8 cellular contexts compared by ENCODE assay signal in genomic region chr1:36248250-36248894, GRCh38. TPM values are rescaled to one million over a fixed set of nuclear protein-coding genes. Genes with fewer than 3 reads are reported as not detected.
DNase-seq lines count a peak whose midpoint lies in the region; ATAC-seq and TF ChIP-seq lines count a peak whose summit lies in the region.

No MANE protein-coding gene starts in this region.

- in situ Hi-C loops in astrocyte of the cerebellum (cut with HindIII; ENCODE audit: low sequenced_read_pairs), result no loop called here

- H3K36me3 ChIP-seq in liver (ENCODE audit: control insufficient read depth in 4 of 4, insufficient read depth in 3 of 4, low read depth in 1 of 4, low read length in 3 of 4), result no peaks in the 10 kb centered on the region

- peak overlapping the region; percentile 58 to 75 for H3K27ac ChIP-seq in liver (ENCODE audit: low read depth in 1 of 2, low read length in 2 of 2)

- no peak overlapping the region for H3K4me3 ChIP-seq in astrocyte of the cerebellum (ENCODE audit: low read depth, low read length)
- no peak overlapping the region for H3K4me3 ChIP-seq in liver (ENCODE audit: low read depth in 1 of 3, low read length in 3 of 3)

- H3K4me1 ChIP-seq in liver (ENCODE audit: control insufficient read depth in 4 of 4, insufficient read depth in 4 of 4, low read length in 3 of 4), result peaks cover 20 to 55% (median 49%) of the 10 kb centered on the region in 4 donors

- peak; percentile 74 for DNase-seq in A172 (ENCODE audit: low spot score)
- DNase-seq in HT1080 (ENCODE audit: low read depth), result peak; percentile 95
- DNase-seq in astrocyte of the cerebellum (ENCODE audit: low read depth), result peak; percentile 50

- TF ChIP-seq CTCF in astrocyte of the cerebellum (IDR thresholded peaks at IDR 0.05; ENCODE audit: low read depth, low read length, missing control alignments) (no peak), liver (IDR thresholded peaks at IDR 0.05; ENCODE audit: low read depth, low read length, missing input control) (no peak)

- no peaks in the 10 kb centered on the region for H3K27me3 ChIP-seq in liver (ENCODE audit: control insufficient read depth in 4 of 4, insufficient read depth in 4 of 4, low read length in 3 of 4)

- no peak overlapping the region for H3K9ac ChIP-seq in liver (ENCODE audit: low read depth in 1 of 2, low read length in 2 of 2)

- peak; percentile 9 to 20 for TF ChIP-seq RAD21 in liver (IDR thresholded peaks at IDR 0.05)

- H3K9me3 ChIP-seq in liver (ENCODE audit: control insufficient read depth in 4 of 4, low read length in 3 of 4), result no peaks in the 10 kb centered on the region

- 18% methylated on average over 4 of the region's 4 CpGs for WGBS in liver

- ATAC-seq in HG03439 (IDR thresholded peaks at IDR 0.05; ENCODE audit: unreplicated experiment) (no peak), GM21526 (IDR thresholded peaks at IDR 0.05; ENCODE audit: low FRiP score, unreplicated experiment) (no peak), HG03520 (IDR thresholded peaks at IDR 0.05; ENCODE audit: unreplicated experiment) (no peak), HG02763 (IDR thresholded peaks at IDR 0.05; ENCODE audit: unreplicated experiment) (no peak)

TF ChIP-seq in liver, 16 proteins besides CTCF, POLR2A, EP300 and RAD21:
- TF ChIP-seq HNF4G (IDR thresholded peaks at IDR 0.05), result no peak
- TF ChIP-seq RXRA (IDR thresholded peaks at IDR 0.05), result peak; percentile 82
- peak; percentile 75 to 85 for TF ChIP-seq HNF4A (conservative IDR thresholded peaks at IDR 0.05)
- TF ChIP-seq JUND (IDR thresholded peaks at IDR 0.05), result peak; percentile 97 to 99
- TF ChIP-seq ATF3 (IDR thresholded peaks at IDR 0.05), result peak; percentile 96
- TF ChIP-seq FOXA2 (IDR thresholded peaks at IDR 0.05), result peak; percentile 49
- TF ChIP-seq MAX (IDR thresholded peaks at IDR 0.05), result peak; percentile 70
- peak; percentile 13 for TF ChIP-seq REST (IDR thresholded peaks at IDR 0.05)
- no peak for TF ChIP-seq EGR1 (IDR thresholded peaks at IDR 0.05; ENCODE audit: low read depth in 2 of 2)
- peak; percentile 64 for TF ChIP-seq SP1 (IDR thresholded peaks at IDR 0.05)
- no peak for TF ChIP-seq FOXA1 (IDR thresholded peaks at IDR 0.05)
- peak; percentile 39 for TF ChIP-seq YY1 (IDR thresholded peaks at IDR 0.05)
- TF ChIP-seq ZBTB33 (IDR thresholded peaks at IDR 0.05), result peak; percentile 36
- TF ChIP-seq NR2F2 (IDR thresholded peaks at IDR 0.05), result peak; percentile 83
- TF ChIP-seq GABPA (IDR thresholded peaks at IDR 0.05 in 1 of 2, conservative IDR thresholded peaks at IDR 0.05 in 1 of 2), result peak in 1 of 2 donors; percentile 11
- TF ChIP-seq TAF1 (conservative IDR thresholded peaks at IDR 0.05), result no peak

RNA-seq across cellular contexts. Expression of gene THRAP3, which starts 24.1 kb away (rescaled TPM):
- total RNA-seq in A172 (2014; rRNA removed; shearing (Covaris generic)), result 50.0 and 53.5 TPM in 2 replicates
- total RNA-seq in HT1080 (2014; rRNA removed; shearing (Covaris generic)), result 92.0 and 93.0 TPM in 2 replicates
- 65.5 and 72.6 TPM in 2 replicates for polyA plus RNA-seq in HT1080 (2015; cell fraction: cytosol; rRNA removed)
- 202 and 209 TPM in 2 replicates for polyA plus RNA-seq in HT1080 (2015; cell fraction: nucleus; rRNA removed)
- total RNA-seq in liver, result 10 to 100 TPM; 48.9 to 55.1 TPM
- polyA plus RNA-seq in liver, result 10 to 100 TPM; 21.3 to 42.8 TPM

RNA-seq across cellular contexts. Expression of gene SH3D21, which starts 57.8 kb away (rescaled TPM):
- 0.98 TPM in 1 of 2 replicates, not detected in the other for total RNA-seq in A172 (2014; rRNA removed; shearing (Covaris generic))
- 0.88 and 2.6 TPM in 2 replicates for total RNA-seq in HT1080 (2014; rRNA removed; shearing (Covaris generic))
- polyA plus RNA-seq in HT1080 (2015; cell fraction: cytosol; rRNA removed), result 0.21 and 0.53 TPM in 2 replicates
- polyA plus RNA-seq in HT1080 (2015; cell fraction: nucleus; rRNA removed), result 7.3 and 7.5 TPM in 2 replicates
- 1 to 10 TPM in 1 of 2 donors, under 1 TPM in 1; 0.47 to 1.0 TPM for total RNA-seq in liver
- polyA plus RNA-seq in liver, result under 1 TPM; 0.29 to 0.36 TPM
